ENCODE assay signal across 8 cellular contexts in genomic region chr12:125330645-125331341, GRCh38.
DNase-seq lines count a peak whose midpoint lies in the region; ATAC-seq, FAIRE-seq and TF ChIP-seq lines count a peak whose summit lies in the region.

No MANE protein-coding gene starts in this region.

- 0 to 1% (median 1%) methylated on average over 28 to 30 of the region's 30 CpGs for WGBS in psoas muscle, 3 donors

- in situ Hi-C loops in SK-MEL-5 (cut with HindIII; ENCODE audit: low pct_unique_long_range_greater_than_20kb, low sequenced_read_pairs): no loop called here

- no peak overlapping the region for H3K27ac ChIP-seq in psoas muscle

- ATAC-seq in HG03139 (IDR thresholded peaks at IDR 0.05; ENCODE audit: unreplicated experiment) (peak; percentile 90), psoas muscle (peak; percentile 39 to 82 (median 59))

- TF ChIP-seq CTCF in AG04449 (IDR thresholded peaks at IDR 0.05; ENCODE audit: insufficient read depth, low read length, missing control alignments) (peak; percentile 95), psoas muscle (IDR thresholded peaks at IDR 0.05) (peak; percentile 62)

- intact Hi-C loops in psoas muscle (cut with DNase I): loop anchor here in 1 of 2 donors (2.0 kb wide), 1 partner anchor 72 kb away; no protein-coding TSS in a partner anchor

- POLR2A ChIA-PET in AG04449 (lab: Yijun Ruan, JAX): no interaction called here

- CTCF ChIA-PET in AG04449 (lab: Yijun Ruan, JAX): interaction anchor here (0.8 to 3.6 kb wide), 13 partner anchors 8 to 147 kb away, joined by 3 to 22 read pairs (median 4); no protein-coding TSS in a partner anchor

- DNase-seq in AG04449 (ENCODE audit: low read depth, low spot score) (no peak), GM18507 (ENCODE audit: extremely low spot score, insufficient read length, low read depth) (peak; percentile 49), SK-MEL-5 (ENCODE audit: low read depth, low spot score) (peak; percentile 55), anterior cingulate cortex (lab: John Stamatoyannopoulos, UW) (peak in 57 of 58 donors; percentile 17 to 86 (median 64)), hepatic stellate cell (ENCODE audit: low spot score) (peak; percentile 67), psoas muscle (peak; percentile 56 to 68), NCI-H2029 (lab: John Stamatoyannopoulos, UW) (no peak)

- no peak for FAIRE-seq in GM18507 (lab: Jason Lieb, UNC)

- peaks cover 0 to 25% (median 12%) of the 10 kb centered on the region in 3 donors for H3K27me3 ChIP-seq in psoas muscle (ENCODE audit: insufficient read depth in 3 of 3, low read length in 2 of 3)

- H3K4me1 ChIP-seq in psoas muscle: no peaks in the 10 kb centered on the region

- no peaks in the 10 kb centered on the region for H3K9me3 ChIP-seq in psoas muscle

- no peaks in the 10 kb centered on the region for H3K36me3 ChIP-seq in psoas muscle (ENCODE audit: insufficient read depth in 1 of 2, low read depth in 1 of 2)

- peak overlapping the region; percentile 53 for H3K4me3 ChIP-seq in AG04449 (ENCODE audit: low read depth, low read length)
- peak overlapping the region; percentile 57 for H3K4me3 ChIP-seq in psoas muscle

Comparison
In these comparisons a context has a peak if more than half of its experiments do, and no peak if none do; other contexts are left out.
1. DNase-seq: peak in GM18507 (single experiment), SK-MEL-5 (single experiment), anterior cingulate cortex (57 of 58), hepatic stellate cell (single experiment) and psoas muscle (2 of 2); none in AG04449 (single experiment) and NCI-H2029 (single experiment).